ENCODE assay signal across 11 cellular contexts in the genomic region with DNA sequence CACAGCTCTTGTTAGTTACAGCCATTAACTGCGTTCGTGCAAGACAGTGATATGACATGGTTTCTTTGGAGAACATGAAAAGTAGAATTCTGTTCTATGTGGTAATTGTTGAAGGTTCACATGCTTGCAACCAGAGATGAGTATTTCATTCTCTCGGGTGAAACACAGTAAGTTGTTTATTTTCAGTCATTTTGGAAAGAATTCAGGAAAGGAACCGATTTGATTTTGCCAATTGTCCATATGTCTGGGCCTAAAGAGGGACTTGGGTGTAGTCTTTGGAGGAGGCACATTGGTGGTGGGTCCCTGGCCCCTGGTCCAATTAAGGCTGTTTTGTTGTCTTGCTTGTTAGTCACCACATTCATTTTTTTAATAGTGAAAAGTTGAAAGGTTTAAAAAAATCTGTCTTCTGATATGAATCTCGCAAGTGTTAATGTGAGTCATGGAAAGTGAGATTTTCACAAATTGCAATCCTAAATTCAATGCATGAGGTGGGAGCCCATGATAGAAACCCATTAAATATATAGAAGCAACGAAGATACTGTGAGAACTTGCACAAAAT.
A peak's percentile ranks its signal among the peaks of the same experiment; 100 is the strongest.
DNase-seq lines count a peak whose midpoint lies in the region; TF ChIP-seq lines count a peak whose summit lies in the region.
"Had no signal": no experiment of that assay in that cellular context is flagged by ENCODE, and none has a peak within 500 bp of the region (broad histone marks: within the 10 kb centered on the region; RNA-seq: fewer than 3 reads in every experiment).

No MANE protein-coding gene starts in this region.

- no peak overlapping the region for H2BK120ac ChIP-seq in H9 (ENCODE audit: low read depth, low read length, poor library complexity, severe bottlenecking)

- H3K27me3 Mint-ChIP-seq in H9 (ENCODE audit: low read depth) (no peaks in the 10 kb centered on the region), mesothelial cell of epicardium (ENCODE audit: low read depth) (no peaks in the 10 kb centered on the region)
- peaks cover 1% of the 10 kb centered on the region for H3K27me3 Mint-ChIP-seq in activated T-helper 2 cell treated with anti-CD3 and anti-CD28 coated beads, Interferon-gamma antibody, Interleukin-2, Interleukin-4, amounts not matched to agents 10 μg/mL and 5 μg/mL and 100 μg/mL, durations not matched to agents 14 hours and 24 hours and 36 hours (ENCODE audit: low read depth)

- WGBS in H9 (ENCODE audit: extremely low coverage, insufficient read length, low lambda C conversion rate): no CpG with 5 or more reads among the region's 6 CpGs

- H3K23me2 ChIP-seq in H9 (ENCODE audit: insufficient read length, low read depth, low read length, poor library complexity, severe bottlenecking): no peaks in the 10 kb centered on the region

- no peaks in the 10 kb centered on the region for H3K9me3 ChIP-seq in H9 (ENCODE audit: control insufficient read depth, low read depth, low read length)

- H4K5ac ChIP-seq in H9 (ENCODE audit: insufficient read length, low read depth, low read length): no peak overlapping the region

- H3K23ac ChIP-seq in H9 (ENCODE audit: insufficient read length, low read depth, low read length): no peak overlapping the region

- no peak overlapping the region for H2BK15ac ChIP-seq in H9 (ENCODE audit: low read depth, low read length)

- H4K20me1 ChIP-seq in H9 (ENCODE audit: control insufficient read depth, insufficient read depth, insufficient read length): no peaks in the 10 kb centered on the region

- H3K9ac ChIP-seq in H9 (ENCODE audit: extremely low read depth, insufficient read length, low read length): no peak overlapping the region

- H3K36me3 Mint-ChIP-seq in H9 (ENCODE audit: insufficient read depth in 1 of 3, low read depth in 3 of 3) (peaks cover 16 to 57% (median 50%) of the 10 kb centered on the region in 3 experiments; a peak in 6 of 7 replicates), mesothelial cell of epicardium (peaks cover 29% of the 10 kb centered on the region)
- H3K36me3 Mint-ChIP-seq in activated T-helper 2 cell treated with anti-CD3 and anti-CD28 coated beads, Interferon-gamma antibody, Interleukin-2, Interleukin-4, amounts not matched to agents 10 μg/mL and 5 μg/mL and 100 μg/mL, durations not matched to agents 14 hours and 24 hours and 36 hours (ENCODE audit: low read depth): peaks cover 9% of the 10 kb centered on the region

- peaks cover 7% of the 10 kb centered on the region; the same call in 1 of the 2 replicates for H3K4me1 ChIP-seq in H9 (ENCODE audit: insufficient read depth, low read length)

- DNase-seq in GM13977 (ENCODE audit: low spot score) (peak; percentile 38), H9 (no peak), mesothelial cell of epicardium (ENCODE audit: low spot score in 2 of 2, unreplicated experiment in 2 of 2) (no peak), NCI-H2171 treated with DMSO at 0.1 percent for 48 hours (lab: John Stamatoyannopoulos, UW) (no peak), dermis blood vessel endothelial cell (no peak), SIG-M5 (lab: John Stamatoyannopoulos, UW) (no peak), caudate nucleus (lab: John Stamatoyannopoulos, UW) (no peak)
- DNase-seq in activated T-helper 2 cell treated with anti-CD3 and anti-CD28 coated beads, Interferon-gamma antibody, Interleukin-2, Interleukin-4, amounts not matched to agents 10 μg/mL and 5 μg/mL and 100 μg/mL, durations not matched to agents 14 hours and 24 hours and 36 hours (ENCODE audit: low spot score): no peak
- DNase-seq: DMS53, GOT3, NCI-H82 had no signal

- no peak overlapping the region for H3K56ac ChIP-seq in H9 (ENCODE audit: insufficient read length, low read depth, low read length)

- TF ChIP-seq CTCF in GM13977 (IDR thresholded peaks at IDR 0.05; ENCODE audit: extremely low read depth, insufficient read depth, missing control alignments) (no peak), H9 (conservative IDR thresholded peaks at IDR 0.05) (no peak), mesothelial cell of epicardium (IDR thresholded peaks at IDR 0.05; ENCODE audit: unreplicated experiment) (no peak)

- no peak overlapping the region for H3K18ac ChIP-seq in H9 (ENCODE audit: insufficient read length, low read depth, low read length)

- H3K79me1 ChIP-seq in H9 (ENCODE audit: insufficient read depth, low read depth, low read length, poor library complexity, severe bottlenecking): no peaks in the 10 kb centered on the region

- no peak overlapping the region for H3K14ac ChIP-seq in H9 (ENCODE audit: insufficient read depth, low read length)

- H3K27ac ChIP-seq in H9 (ENCODE audit: insufficient read length, low read depth, low read length): no peak overlapping the region
- no peak overlapping the region for H3K27ac ChIP-seq in caudate nucleus (ENCODE audit: low read depth, low read length)

- H4K91ac ChIP-seq in H9 (ENCODE audit: insufficient read length, low read depth, low read length): no peak overlapping the region

- in situ Hi-C loops in GM13977 (cut with MboI; ENCODE audit: low pct_unique_long_range_greater_than_20kb, low sequenced_read_pairs, unreplicated experiment): no loop called here

- H3K9me3 Mint-ChIP-seq in H9 (no peaks in the 10 kb centered on the region), mesothelial cell of epicardium (no peaks in the 10 kb centered on the region)
- H3K9me3 Mint-ChIP-seq in activated T-helper 2 cell treated with anti-CD3 and anti-CD28 coated beads, Interferon-gamma antibody, Interleukin-2, Interleukin-4, amounts not matched to agents 10 μg/mL and 5 μg/mL and 100 μg/mL, durations not matched to agents 14 hours and 24 hours and 36 hours: no peaks in the 10 kb centered on the region

- intact Hi-C loops in activated T-helper 2 cell treated with anti-CD3 and anti-CD28 coated beads, Interferon-gamma antibody, Interleukin-2, Interleukin-4, amounts not matched to agents 10 μg/mL and 5 μg/mL and 100 μg/mL, durations not matched to agents 14 hours and 24 hours and 36 hours (cut with micrococcal nuclease): loop anchor here (1.0 kb wide), 2 partner anchors 64 to 180 kb away; no protein-coding TSS in a partner anchor

- H2BK12ac ChIP-seq in H9 (ENCODE audit: insufficient read length, low read depth, low read length): no peak overlapping the region

- H3T11ph ChIP-seq in H9 (ENCODE audit: low read length): no peak overlapping the region

- H3K4me2 ChIP-seq in H9 (ENCODE audit: insufficient read depth, insufficient read length, low read length): no peak overlapping the region

- no peaks in the 10 kb centered on the region for H3K27me3 ChIP-seq in H9 (ENCODE audit: insufficient read depth, low read length)

- H3K27ac Mint-ChIP-seq in H9 (peak overlapping the region in 2 of 3 experiments; percentile 27 to 82; a peak in 4 of 7 replicates), mesothelial cell of epicardium (peak overlapping the region; percentile 66)
- H3K27ac Mint-ChIP-seq in activated T-helper 2 cell treated with anti-CD3 and anti-CD28 coated beads, Interferon-gamma antibody, Interleukin-2, Interleukin-4, amounts not matched to agents 10 μg/mL and 5 μg/mL and 100 μg/mL, durations not matched to agents 14 hours and 24 hours and 36 hours: peak overlapping the region; percentile 91

- H2BK20ac ChIP-seq in H9 (ENCODE audit: low read depth, low read length, poor library complexity, severe bottlenecking): no peak overlapping the region

- H2BK5ac ChIP-seq in H9 (ENCODE audit: insufficient read length, low read length): no peak overlapping the region

- no peaks in the 10 kb centered on the region for H3K79me2 ChIP-seq in H9 (ENCODE audit: insufficient read depth, low read length)

- no peak overlapping the region for H4K8ac ChIP-seq in H9 (replicated peaks; ENCODE audit: insufficient read length, low read depth, low read length)

- H2AFZ ChIP-seq in H9 (ENCODE audit: low read length): no peak overlapping the region

- H3K4ac ChIP-seq in H9 (ENCODE audit: low read depth, low read length): no peak overlapping the region

- no peak overlapping the region for H2AK5ac ChIP-seq in H9 (ENCODE audit: insufficient read length, low read length)

- H3K4me3 Mint-ChIP-seq in H9 (no peak overlapping the region), mesothelial cell of epicardium (no peak overlapping the region)
- peak overlapping the region; percentile 43 for H3K4me3 Mint-ChIP-seq in activated T-helper 2 cell treated with anti-CD3 and anti-CD28 coated beads, Interferon-gamma antibody, Interleukin-2, Interleukin-4, amounts not matched to agents 10 μg/mL and 5 μg/mL and 100 μg/mL, durations not matched to agents 14 hours and 24 hours and 36 hours (ENCODE audit: low read depth)

- H3K4me1 Mint-ChIP-seq in H9 (peaks cover 48 to 56% of the 10 kb centered on the region in 2 experiments), mesothelial cell of epicardium (peaks cover 51% of the 10 kb centered on the region)
- H3K4me1 Mint-ChIP-seq in activated T-helper 2 cell treated with anti-CD3 and anti-CD28 coated beads, Interferon-gamma antibody, Interleukin-2, Interleukin-4, amounts not matched to agents 10 μg/mL and 5 μg/mL and 100 μg/mL, durations not matched to agents 14 hours and 24 hours and 36 hours (ENCODE audit: low read depth): peaks cover 64% of the 10 kb centered on the region
